Comparison of ENCODE assay signal across 20 cellular contexts in genomic region chr11:3901249-3902025, GRCh38. TPM values are rescaled to one million over a fixed set of nuclear protein-coding genes. Genes with fewer than 3 reads are reported as not detected.
DNase-seq lines count a peak whose midpoint lies in the region; ATAC-seq and TF ChIP-seq lines count a peak whose summit lies in the region.
"Had no signal": no experiment of that assay in that cellular context is flagged by ENCODE, and none has a peak within 500 bp of the region (broad histone marks: within the 10 kb centered on the region; RNA-seq: fewer than 3 reads in every experiment).

No MANE protein-coding gene starts in this region.

- no peaks in the 10 kb centered on the region for H3K36me3 ChIP-seq in DOHH2 (ENCODE audit: control insufficient read depth, low read length)
- no peaks in the 10 kb centered on the region for H3K36me3 ChIP-seq in gastrocnemius medialis

- H3K4me1 Mint-ChIP-seq in activated T-cell treated with anti-CD3 and anti-CD28 coated beads, Interleukin-2, amount 50 U/mL, for 24 hours (ENCODE audit: low read depth), result peaks cover 62% of the 10 kb centered on the region
- peaks cover 42% of the 10 kb centered on the region for H3K4me1 Mint-ChIP-seq in activated T-helper 17 cell treated with anti-CD3 and anti-CD28 coated beads, Interleukin-2, amount 50 U/mL, for 72 hours

- ATAC-seq in activated T-helper 17 cell treated with anti-CD3 and anti-CD28 coated beads, Interleukin-2, amount 50 U/mL, for 72 hours (replicated peaks), result no peak
- ATAC-seq in gastrocnemius medialis (no peak), HG03571 (IDR thresholded peaks at IDR 0.05; ENCODE audit: unreplicated experiment) (no peak)

- 0 out of 2 replicates have a peak, but pooled peaks cover 7% of the 10 kb centered on the region for H4K20me1 ChIP-seq in DOHH2 (ENCODE audit: control insufficient read depth, insufficient read depth, low read depth, low read length)

- peak overlapping the region; percentile 71 for H3K27ac Mint-ChIP-seq in activated T-cell treated with anti-CD3 and anti-CD28 coated beads, Interleukin-2, amount 50 U/mL, for 24 hours
- peak overlapping the region; percentile 70 for H3K27ac Mint-ChIP-seq in activated T-helper 17 cell treated with anti-CD3 and anti-CD28 coated beads, Interleukin-2, amount 50 U/mL, for 72 hours

- in situ Hi-C loops in gastrocnemius medialis (cut with MboI; ENCODE audit: low sequenced_read_pairs in 4 of 4) (no loop called here), GM13977 (cut with MboI; ENCODE audit: low pct_unique_long_range_greater_than_20kb, low sequenced_read_pairs, unreplicated experiment) (no loop called here)

- no peaks in the 10 kb centered on the region for H3K27me3 Mint-ChIP-seq in activated T-cell treated with anti-CD3 and anti-CD28 coated beads, Interleukin-2, amount 50 U/mL, for 24 hours
- no peaks in the 10 kb centered on the region for H3K27me3 Mint-ChIP-seq in activated T-helper 17 cell treated with anti-CD3 and anti-CD28 coated beads, Interleukin-2, amount 50 U/mL, for 72 hours

- H3K4me3 ChIP-seq in DOHH2 (ENCODE audit: low read length) (no peak overlapping the region), gastrocnemius medialis (no peak overlapping the region)
- H3K4me3 ChIP-seq: dorsolateral prefrontal cortex had no signal

- H3K27ac ChIP-seq in DOHH2 (ENCODE audit: low read depth, low read length) (no peak overlapping the region), gastrocnemius medialis (peak overlapping the region; percentile 16 to 84 (median 74))
- H3K27ac ChIP-seq: dorsolateral prefrontal cortex had no signal

- H3K4me3 Mint-ChIP-seq in activated T-cell treated with anti-CD3 and anti-CD28 coated beads, Interleukin-2, amount 50 U/mL, for 24 hours, result no peak overlapping the region
- H3K4me3 Mint-ChIP-seq in activated T-helper 17 cell treated with anti-CD3 and anti-CD28 coated beads, Interleukin-2, amount 50 U/mL, for 72 hours, result no peak overlapping the region

- no peaks in the 10 kb centered on the region for H3K36me3 Mint-ChIP-seq in activated T-cell treated with anti-CD3 and anti-CD28 coated beads, Interleukin-2, amount 50 U/mL, for 24 hours (ENCODE audit: low read depth)
- no peaks in the 10 kb centered on the region for H3K36me3 Mint-ChIP-seq in activated T-helper 17 cell treated with anti-CD3 and anti-CD28 coated beads, Interleukin-2, amount 50 U/mL, for 72 hours (ENCODE audit: low read depth)

- intact Hi-C loops in gastrocnemius medialis (cut with DNase I; ENCODE audit: low total_unique reads), result no loop called here

- H3K27me3 ChIP-seq in DOHH2 (ENCODE audit: control insufficient read depth, low read length), result no peaks in the 10 kb centered on the region
- H3K27me3 ChIP-seq in gastrocnemius medialis, result no peaks in the 10 kb centered on the region

- peaks cover 24% of the 10 kb centered on the region for H3K79me2 ChIP-seq in DOHH2 (ENCODE audit: control insufficient read depth, low read length)

- H3K9me2 ChIP-seq in DOHH2 (replicated peaks; ENCODE audit: control insufficient read depth, low read length), result no peaks in the 10 kb centered on the region

- peaks cover 58% of the 10 kb centered on the region for H3K4me1 ChIP-seq in DOHH2 (ENCODE audit: control insufficient read depth, low read length)
- peaks cover 65 to 68% of the 10 kb centered on the region in 2 donors for H3K4me1 ChIP-seq in gastrocnemius medialis

- DNase-seq in activated T-cell treated with anti-CD3 and anti-CD28 coated beads, Interleukin-2, amount 50 U/mL, for 24 hours, result no peak
- DNase-seq in activated T-cell treated with anti-CD3 and anti-CD28 coated beads, Interleukin-2, amount 50 U/mL, for 1 hour, result no peak
- DNase-seq in gastrocnemius medialis (no peak), GM13977 (ENCODE audit: low spot score) (no peak)
- no peak for DNase-seq in stimulated activated CD8-positive, alpha-beta memory T cell treated with anti-CD3 and anti-CD28 coated beads, Interleukin-4, amount 100 ng/mL, for 48 hours
- DNase-seq: activated CD4-positive, alpha-beta T cell treated with anti-CD3 and anti-CD28 coated beads for 4 hours; AML-193; glutamatergic neuron; IMR-90; kidney glomerular epithelial cell; NCI-H1436; NCI-H446; NCI-H82; nucleus accumbens; Right ventricle myocardium superior; SW 1271 had no signal

- TF ChIP-seq CTCF in DOHH2 (IDR thresholded peaks at IDR 0.05; ENCODE audit: low read depth, low read length, poor library complexity, severe bottlenecking), result no peak
- no peak for TF ChIP-seq CTCF in gastrocnemius medialis (IDR thresholded peaks at IDR 0.05 in 4 of 5, conservative IDR thresholded peaks at IDR 0.05 in 1 of 5)
- TF ChIP-seq CTCF in GM13977 (IDR thresholded peaks at IDR 0.05; ENCODE audit: extremely low read depth, insufficient read depth, missing control alignments), result no peak

- H3K9me3 Mint-ChIP-seq in activated T-cell treated with anti-CD3 and anti-CD28 coated beads, Interleukin-2, amount 50 U/mL, for 24 hours, result no peaks in the 10 kb centered on the region
- no peaks in the 10 kb centered on the region for H3K9me3 Mint-ChIP-seq in activated T-helper 17 cell treated with anti-CD3 and anti-CD28 coated beads, Interleukin-2, amount 50 U/mL, for 72 hours

- TF ChIP-seq POLR2A in gastrocnemius medialis (IDR thresholded peaks at IDR 0.05), result no peak

- 0 out of 2 replicates have a peak, but pooled peaks cover 3% of the 10 kb centered on the region for H3F3A ChIP-seq in DOHH2 (ENCODE audit: control insufficient read depth, insufficient read depth)

- peak overlapping the region; percentile 38 for H3K4me2 ChIP-seq in DOHH2 (ENCODE audit: low read length)

- H3K9me3 ChIP-seq in DOHH2 (ENCODE audit: control insufficient read depth, insufficient read depth, low read length) (no peaks in the 10 kb centered on the region), gastrocnemius medialis (no peaks in the 10 kb centered on the region)

RNA-seq across cellular contexts. Expression of gene STIM1, which starts 46.0 kb away (rescaled TPM):
- 10 to 100 TPM; 68.8 to 82.7 TPM for total RNA-seq in activated T-helper 17 cell treated with anti-CD3 and anti-CD28 coated beads, Interleukin-2, amount 50 U/mL, for 72 hours
- total RNA-seq in gastrocnemius medialis, result 100 to 1,000 TPM in 1 of 4 donors, 10 to 100 TPM in 3; 45.9 to 132 (median 87.3) TPM
